8 cellular contexts compared by ENCODE assay signal in genomic region chr2:232440220-232441018, GRCh38. TPM values are rescaled to one million over a fixed set of nuclear protein-coding genes. Genes with fewer than 3 reads are reported as not detected.
DNase-seq lines count a peak whose midpoint lies in the region; ATAC-seq and TF ChIP-seq lines count a peak whose summit lies in the region.
"Not testable (repeated sequence)": the region's sequence is repeated elsewhere in the genome, so short reads cannot be mapped to it uniquely, and the experiment has no call there.

No MANE protein-coding gene starts in this region.

- POLR2A ChIA-PET in AG04449 (lab: Yijun Ruan, JAX); activated B cell treated with CpG ODN at 0.5 μM for 24 hours (lab: Charles Lee); MCF 10A (lab: Yijun Ruan, JAX): not testable (repeated sequence)

- TF ChIP-seq CTCF in AG04449 (IDR thresholded peaks at IDR 0.05; ENCODE audit: insufficient read depth, low read length, missing control alignments) (peak; percentile 90), activated B cell treated with CpG ODN at 0.5 μM for 24 hours (IDR thresholded peaks at IDR 0.05) (peak; percentile 60), MCF 10A (IDR thresholded peaks at IDR 0.05; ENCODE audit: unreplicated experiment) (peak; percentile 93)

- not testable (repeated sequence) for DNase-seq in AG04449 (ENCODE audit: low read depth, low spot score)
- peak; percentile 65 for DNase-seq in NCI-H226
- peak; percentile 84 for DNase-seq in activated B cell treated with CpG ODN at 0.5 μM for 24 hours
- peak; percentile 77 for DNase-seq in MCF 10A (ENCODE audit: unreplicated experiment)
- peak; percentile 86 for DNase-seq in inferior parietal cortex (ENCODE audit: extremely low spot score)
- peak; percentile 77 to 94 (median 81) for DNase-seq in stimulated activated CD4-positive, alpha-beta T cell treated with anti-CD3 and anti-CD28 coated beads, Interleukin-12 subunit alpha, Interleukin-12 subunit beta, amount 100 ng/mL, for 48 hours (ENCODE audit: low read depth in 2 of 3, low spot score in 1 of 3)

- peak; percentile 67 for ATAC-seq in GM18861 (IDR thresholded peaks at IDR 0.05; ENCODE audit: unreplicated experiment)
- peak; percentile 71 for ATAC-seq in HG03103 (IDR thresholded peaks at IDR 0.05; ENCODE audit: low read depth, unreplicated experiment)
- peak; percentile 93 for ATAC-seq in activated B cell treated with CpG ODN at 0.5 μM for 24 hours (ENCODE audit: low read depth)

- H3K9me3 Mint-ChIP-seq in activated B cell treated with CpG ODN at 0.5 μM for 24 hours; MCF 10A (ENCODE audit: unreplicated experiment): not testable (repeated sequence)

- H3K27ac Mint-ChIP-seq in activated B cell treated with CpG ODN at 0.5 μM for 24 hours; MCF 10A (ENCODE audit: low read depth, unreplicated experiment): not testable (repeated sequence)

- not testable (repeated sequence) for H3K36me3 Mint-ChIP-seq in activated B cell treated with CpG ODN at 0.5 μM for 24 hours (ENCODE audit: low read depth); MCF 10A (ENCODE audit: insufficient read depth, unreplicated experiment)

- not testable (repeated sequence) for H3K27me3 Mint-ChIP-seq in activated B cell treated with CpG ODN at 0.5 μM for 24 hours; MCF 10A (ENCODE audit: insufficient read depth, unreplicated experiment)

- not testable (repeated sequence) for BruUV-seq in MCF 10A (replicated peaks; lab: Mats Ljungman, UMichigan)

- not testable (repeated sequence) for H3K4me3 ChIP-seq in AG04449 (ENCODE audit: low read depth, low read length)

- not testable (repeated sequence) for H3K4me3 Mint-ChIP-seq in activated B cell treated with CpG ODN at 0.5 μM for 24 hours; MCF 10A (ENCODE audit: unreplicated experiment)

- H3K4me1 Mint-ChIP-seq in activated B cell treated with CpG ODN at 0.5 μM for 24 hours; MCF 10A (ENCODE audit: insufficient read depth, unreplicated experiment): not testable (repeated sequence)

- CTCF ChIA-PET in AG04449 (lab: Yijun Ruan, JAX) (interaction anchor here (0.7 to 3.9 kb wide), 33 partner anchors 10 to 640 kb away, joined by 3 to 60 read pairs (median 6); partner anchors contain the start of gene NPPC), activated B cell treated with CpG ODN at 0.5 μM for 24 hours (lab: Charles Lee) (interaction anchor here (1.2 to 1.8 kb wide), 3 partner anchors 515 to 766 kb away, joined by 3 to 7 read pairs (median 6); partner anchors contain the start of gene NPPC), MCF 10A (lab: Yijun Ruan, JAX) (interaction anchor here (0.5 to 4.1 kb wide), 28 partner anchors 13 to 724 kb away, joined by 3 to 48 read pairs (median 4); partner anchors contain the start of genes ALPP, CHRNG and PRSS56)

- intact Hi-C loops in activated B cell treated with CpG ODN at 0.5 μM for 24 hours (cut with micrococcal nuclease) (loop anchor here (1.0 to 2.0 kb wide), 5 partner anchors 82 to 534 kb away; no protein-coding TSS in a partner anchor), MCF 10A (cut with micrococcal nuclease) (loop anchor here (1.0 to 5.0 kb wide), 4 partner anchors 68 to 588 kb away; no protein-coding TSS in a partner anchor)

RNA-seq across cellular contexts. Expression of gene ALPI, which starts 15.5 kb away (rescaled TPM):
- total RNA-seq in activated B cell treated with CpG ODN at 0.5 μM for 24 hours (not detected in 2 replicates), MCF 10A (2022) (not detected in 2 replicates)

RNA-seq across cellular contexts. Expression of gene ALPG, which starts 33.8 kb away (rescaled TPM):
- not detected in 2 replicates for total RNA-seq in activated B cell treated with CpG ODN at 0.5 μM for 24 hours
- total RNA-seq in MCF 10A (2022) = not detected in 2 replicates

RNA-seq across cellular contexts. Expression of gene ECEL1, which starts 47.2 kb away (rescaled TPM):
- not detected in 2 replicates for total RNA-seq in activated B cell treated with CpG ODN at 0.5 μM for 24 hours
- not detected in 2 replicates for total RNA-seq in MCF 10A (2022)
